In the genomic region with DNA sequence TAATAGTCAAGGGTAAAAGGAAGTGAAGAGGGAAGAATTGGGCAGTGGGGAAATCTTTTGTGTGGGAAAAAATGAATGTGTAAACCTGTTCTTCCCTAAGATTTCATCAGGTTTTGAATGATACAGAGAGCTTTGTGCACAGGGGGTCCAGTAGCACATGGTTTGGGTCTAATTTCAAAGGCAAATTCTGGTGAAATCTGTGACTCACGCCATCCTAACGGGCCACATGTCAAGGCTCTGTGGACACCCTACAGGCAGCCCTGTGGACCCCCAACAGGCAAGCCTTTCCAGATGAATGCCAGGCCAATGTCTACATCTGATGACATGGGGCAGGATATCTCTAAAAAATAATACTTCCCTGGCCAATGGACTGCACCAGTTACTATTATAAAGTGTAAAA, we compare ENCODE assay signal across 25 cellular contexts.
DNase-seq lines count a peak whose midpoint lies in the region; ATAC-seq, FAIRE-seq and TF ChIP-seq lines count a peak whose summit lies in the region.
"Had no signal": no experiment of that assay in that cellular context is flagged by ENCODE, and none has a peak within 500 bp of the region (broad histone marks: within the 10 kb centered on the region; RNA-seq: fewer than 3 reads in every experiment).

No MANE protein-coding gene starts in this region.

- H3K27me3 ChIP-seq in HUES64 (ENCODE audit: insufficient read depth, low read length) (no peaks in the 10 kb centered on the region), GM12878 (replicated peaks in 1 of 2; ENCODE audit: control insufficient read depth in 2 of 2, insufficient read depth in 2 of 2, low read length in 1 of 2) (no peaks in the 10 kb centered on the region), mesenchymal stem cell (ENCODE audit: control insufficient read depth in 1 of 2, insufficient read depth in 1 of 2, low read length in 2 of 2) (no peaks in the 10 kb centered on the region)
- H3K27me3 ChIP-seq: ascending aorta, BLaER1, esophagus squamous epithelium, upper lobe of left lung had no signal

- H4K91ac ChIP-seq in mesenchymal stem cell (ENCODE audit: low read length): no peak overlapping the region

- H3K4me2 ChIP-seq in GM12878 (ENCODE audit: control insufficient read depth, insufficient read depth) (no peak overlapping the region), mesenchymal stem cell (ENCODE audit: low read length, poor library complexity, severe bottlenecking) (no peak overlapping the region)
- H3K4me2 ChIP-seq: BLaER1, KMS-11 had no signal

- H2BK15ac ChIP-seq in mesenchymal stem cell (ENCODE audit: low read depth, poor library complexity, severe bottlenecking): no peak overlapping the region

- H3K14ac ChIP-seq in mesenchymal stem cell (ENCODE audit: low read length in 2 of 2): peak overlapping the region in 1 of 2 experiments; percentile 20

- H2AK5ac ChIP-seq in mesenchymal stem cell (ENCODE audit: low read length, severe bottlenecking): no peak overlapping the region

- no peak overlapping the region for H3K23ac ChIP-seq in mesenchymal stem cell (ENCODE audit: low read length in 2 of 2)

- no TSS peak for BruUV-seq in GM12878 (replicated peaks; lab: Mats Ljungman, UMichigan)

- CTCF ChIA-PET in GM12878 (lab: Yijun Ruan, JAX): no interaction called here

- POLR2A ChIA-PET in GM12878 (lab: Charles Lee): no interaction called here

- no peak overlapping the region for H3K4ac ChIP-seq in mesenchymal stem cell (ENCODE audit: low read depth in 1 of 2, low read length in 2 of 2)

- TF ChIP-seq EP300 in GM12878 (IDR thresholded peaks at IDR 0.05; ENCODE audit: borderline replicate concordance in 1 of 2, control insufficient read depth in 1 of 2, low read depth in 2 of 2, low read length in 2 of 2): no peak

- WGBS in HUES64: 66% methylated on average over 2 of the region's 2 CpGs
- 35% methylated on average over 2 of the region's 2 CpGs for WGBS in GM12878 (ENCODE audit: insufficient coverage, insufficient replicate concordance, low lambda C conversion rate, missing lambda C conversion rate)
- WGBS in mesenchymal stem cell: 85% methylated on average over 2 of the region's 2 CpGs

- peaks cover 36% of the 10 kb centered on the region for H3K79me1 ChIP-seq in mesenchymal stem cell (replicated peaks; ENCODE audit: low read length, poor library complexity, severe bottlenecking)

- intact Hi-C loops in GM12878 (cut with micrococcal nuclease; ENCODE audit: unreplicated experiment): no loop called here

- no peak overlapping the region for H2BK12ac ChIP-seq in mesenchymal stem cell (ENCODE audit: low read length in 2 of 2)

- 0 out of 3 replicates have a peak, but pooled peaks have one; percentile 14 for ATAC-seq in GM12878
- ATAC-seq in GM18861 (IDR thresholded peaks at IDR 0.05; ENCODE audit: unreplicated experiment): no peak
- ATAC-seq: effector memory CD8-positive, alpha-beta T cell; natural killer cell; sciatic nerve; T-helper 17 cell had no signal

- no peak overlapping the region for H4K8ac ChIP-seq in mesenchymal stem cell (ENCODE audit: low read length)

- H2AFZ ChIP-seq in GM12878 (ENCODE audit: control insufficient read depth, low read depth, low read length) (no peak overlapping the region), mesenchymal stem cell (ENCODE audit: low read depth, low read length) (no peak overlapping the region)

- H3K9ac ChIP-seq in HUES64 (ENCODE audit: low read depth, low read length) (no peak overlapping the region), GM12878 (ENCODE audit: control insufficient read depth, insufficient read depth, low read length) (no peak overlapping the region), mesenchymal stem cell (ENCODE audit: low read length) (no peak overlapping the region)
- H3K9ac ChIP-seq: BLaER1, KMS-11 had no signal

- no peaks in the 10 kb centered on the region for H3K79me2 ChIP-seq in GM12878 (ENCODE audit: control insufficient read depth, insufficient read depth, low read length)

- no peaks in the 10 kb centered on the region for H4K20me1 ChIP-seq in GM12878 (ENCODE audit: control insufficient read depth, insufficient read depth)
- H4K20me1 ChIP-seq: BLaER1 had no signal

- TF ChIP-seq CTCF in GM12878 (IDR thresholded peaks at IDR 0.05 in 2 of 3, conservative IDR thresholded peaks at IDR 0.05 in 1 of 3; ENCODE audit: control insufficient read depth in 2 of 3, extremely low read depth in 1 of 3, insufficient read depth in 1 of 3, low read depth in 3 of 3, low read length in 3 of 3): no peak

- no peak for TF ChIP-seq RAD21 in GM12878 (IDR thresholded peaks at IDR 0.05; ENCODE audit: insufficient read depth, low read depth, low read length)

- H2BK120ac ChIP-seq in mesenchymal stem cell (ENCODE audit: low read depth, low read length): no peak overlapping the region

- SMC1A ChIA-PET in GM12878 (lab: Charles Lee; ENCODE audit: uncharacterized antibody, unreplicated experiment): interaction anchor here (0.6 to 1.6 kb wide), 4 partner anchors 9 to 133 kb away, joined by 3 to 4 read pairs (median 4); no protein-coding TSS in a partner anchor

- no peaks in the 10 kb centered on the region for H3K36me3 ChIP-seq in HUES64 (ENCODE audit: insufficient read depth, low read length)
- H3K36me3 ChIP-seq in GM12878 (ENCODE audit: control insufficient read depth in 2 of 2, insufficient read depth in 2 of 2, low read length in 1 of 2): no peaks in the 10 kb centered on the region
- H3K36me3 ChIP-seq in mesenchymal stem cell (ENCODE audit: control insufficient read depth in 1 of 2, insufficient read depth in 2 of 2, low read depth in 1 of 2, low read length in 2 of 2): peaks cover 0 to 4% of the 10 kb centered on the region in 2 experiments
- H3K36me3 ChIP-seq: ascending aorta, BLaER1, upper lobe of left lung had no signal

- H3K9me3 ChIP-seq in HUES64 (ENCODE audit: insufficient read depth, low read depth, low read length) (no peaks in the 10 kb centered on the region), GM12878 (replicated peaks; ENCODE audit: control insufficient read depth, insufficient read depth, low read length) (no peaks in the 10 kb centered on the region), mesenchymal stem cell (ENCODE audit: control insufficient read depth, low read length) (no peaks in the 10 kb centered on the region)
- H3K9me3 ChIP-seq: ascending aorta, BLaER1, Caco-2, esophagus squamous epithelium, upper lobe of left lung had no signal

- RAD21 ChIA-PET in GM12878 (lab: Charles Lee; ENCODE audit: unreplicated experiment): no interaction called here

- peak overlapping the region in 1 of 2 experiments; percentile 24 for H3K18ac ChIP-seq in mesenchymal stem cell (ENCODE audit: low read depth in 1 of 2, low read length in 2 of 2)

- in situ Hi-C loops in GM12878 (cut with MboI): no loop called here

- H3K4me1 ChIP-seq in HUES64 (ENCODE audit: insufficient read depth, low read length) (peaks cover 34% of the 10 kb centered on the region), GM12878 (ENCODE audit: control insufficient read depth, insufficient read depth, low read length) (no peaks in the 10 kb centered on the region), mesenchymal stem cell (ENCODE audit: control insufficient read depth, insufficient read depth, low read depth, low read length) (peaks cover 7% of the 10 kb centered on the region)
- H3K4me1 ChIP-seq: ascending aorta, BLaER1, upper lobe of left lung had no signal

- FAIRE-seq in GM12878 (lab: Jason Lieb, UNC): no peak
- FAIRE-seq: colon had no signal

- H2BK5ac ChIP-seq in mesenchymal stem cell (ENCODE audit: low read depth, low read length, poor library complexity, severe bottlenecking): no peak overlapping the region

- DNase-seq in Daoy (ENCODE audit: low read depth) (peak; percentile 51), GM12878 (ENCODE audit: low read depth, low spot score) (no peak), mesenchymal stem cell (no peak), SK-N-DZ (ENCODE audit: low spot score) (no peak), NCI-H146 treated with DMSO at 0.1 percent for 48 hours (lab: John Stamatoyannopoulos, UW; ENCODE audit: unreplicated experiment) (no peak), inferior parietal cortex (ENCODE audit: extremely low spot score) (no peak)
- DNase-seq: ACHN; activated CD4-positive, alpha-beta T cell treated with anti-CD3 and anti-CD28 coated beads, Interleukin-2, amount 10 ng/mL, durations not matched to agents 24 days and 14 days; Caco-2; DND-41; effector memory CD8-positive, alpha-beta T cell; esophagus squamous epithelium; left cardiac atrium; natural killer cell; NCI-H510A; T-helper 17 cell; upper lobe of left lung had no signal

- no peak overlapping the region for H3K4me3 ChIP-seq in HUES64 (ENCODE audit: low read length)
- H3K4me3 ChIP-seq in GM12878: no peak overlapping the region
- no peak overlapping the region for H3K4me3 ChIP-seq in mesenchymal stem cell (ENCODE audit: insufficient read depth in 1 of 2, low read depth in 1 of 2, low read length in 2 of 2)
- H3K4me3 ChIP-seq: ascending aorta, BLaER1, esophagus squamous epithelium, SK-N-MC, upper lobe of left lung had no signal

- peak overlapping the region; percentile 47 for H3K27ac ChIP-seq in HUES64 (ENCODE audit: low read depth, low read length)
- no peak overlapping the region for H3K27ac ChIP-seq in GM12878 (ENCODE audit: control insufficient read depth, insufficient read depth)
- H3K27ac ChIP-seq in mesenchymal stem cell (ENCODE audit: low read length, poor library complexity, severe bottlenecking): peak overlapping the region; percentile 20
- H3K27ac ChIP-seq: ascending aorta, BLaER1, esophagus squamous epithelium, KMS-11, SK-N-MC, upper lobe of left lung had no signal

- TF ChIP-seq POLR2A in GM12878 (IDR thresholded peaks at IDR 0.05; ENCODE audit: low read depth, low read length): no peak
